In genomic region chr11:6703247-6704063, GRCh38 we compare ENCODE assay signal across 8 cellular contexts. TPM values are rescaled to one million over a fixed set of nuclear protein-coding genes. Genes with fewer than 3 reads are reported as not detected.
DNase-seq lines count a peak whose midpoint lies in the region; ATAC-seq, FAIRE-seq and TF ChIP-seq lines count a peak whose summit lies in the region.

No MANE protein-coding gene starts in this region.

- H3K27me3 Mint-ChIP-seq in activated CD8-positive, alpha-beta memory T cell treated with anti-CD3 and anti-CD28 coated beads, Interleukin-2, amount 10 ng/mL, durations not matched to agents 7 days and 5 days: no peaks in the 10 kb centered on the region

- no peak overlapping the region for H2BK12ac ChIP-seq in H1 (ENCODE audit: low read depth, low read length)

- no peak overlapping the region for H3K4me3 ChIP-seq in LNCaP clone FGC (ENCODE audit: low read depth, low read length)
- H3K4me3 ChIP-seq in H1 (ENCODE audit: extremely low read depth in 1 of 4, insufficient read depth in 2 of 4, low read depth in 3 of 4, low read length in 4 of 4): no peak overlapping the region
- no peak overlapping the region for H3K4me3 ChIP-seq in uterus

- no peaks in the 10 kb centered on the region for H3K79me2 ChIP-seq in H1 (ENCODE audit: control insufficient read depth in 1 of 2, insufficient read depth in 2 of 2, low read length in 2 of 2)

- H2BK15ac ChIP-seq in H1 (ENCODE audit: low read length): no peak overlapping the region

- no peak overlapping the region for H3K4me2 ChIP-seq in H1 (ENCODE audit: insufficient read depth in 1 of 2, low read depth in 2 of 2, low read length in 2 of 2)

- peaks cover 0 to 2% (median 0%) of the 10 kb centered on the region in 4 experiments; a peak in 1 of 7 replicates for H3K27me3 ChIP-seq in H1 (replicated peaks in 1 of 4; ENCODE audit: control insufficient read depth in 3 of 4, extremely low read depth in 1 of 4, insufficient read depth in 3 of 4, low read length in 3 of 4)
- H3K27me3 ChIP-seq in uterus: no peaks in the 10 kb centered on the region

- no peak overlapping the region for H3K56ac ChIP-seq in H1 (replicated peaks; ENCODE audit: insufficient read length, low read depth, low read length)

- no peak overlapping the region for H4K91ac ChIP-seq in H1 (replicated peaks; ENCODE audit: insufficient read length, low read length)

- H3K9me3 ChIP-seq in H1 (ENCODE audit: insufficient read depth in 2 of 2, low read depth in 1 of 2, low read length in 1 of 2): no peaks in the 10 kb centered on the region
- no peaks in the 10 kb centered on the region for H3K9me3 ChIP-seq in uterus

- H3K36me3 Mint-ChIP-seq in activated CD8-positive, alpha-beta memory T cell treated with anti-CD3 and anti-CD28 coated beads, Interleukin-2, amount 10 ng/mL, durations not matched to agents 7 days and 5 days: peaks cover 9% of the 10 kb centered on the region

- no peak overlapping the region for H3K23ac ChIP-seq in H1 (ENCODE audit: insufficient read length)

- intact Hi-C loops in uterus (cut with DNase I; ENCODE audit: low total_unique reads): no loop called here

- H3K27ac Mint-ChIP-seq in activated CD8-positive, alpha-beta memory T cell treated with anti-CD3 and anti-CD28 coated beads, Interleukin-2, amount 10 ng/mL, durations not matched to agents 7 days and 5 days: peak overlapping the region; percentile 18

- H3K4me1 Mint-ChIP-seq in activated CD8-positive, alpha-beta memory T cell treated with anti-CD3 and anti-CD28 coated beads, Interleukin-2, amount 10 ng/mL, durations not matched to agents 7 days and 5 days: peaks cover 2% of the 10 kb centered on the region

- H2AFZ ChIP-seq in H1 (ENCODE audit: low read length): 0 out of 2 replicates have a peak overlapping the region, but pooled peaks have one; percentile 51

- H3K23me2 ChIP-seq in H1 (ENCODE audit: low read depth, low read length): no peaks in the 10 kb centered on the region

- H2AK5ac ChIP-seq in H1 (ENCODE audit: low read depth, low read length): no peak overlapping the region

- H3K4me3 Mint-ChIP-seq in activated CD8-positive, alpha-beta memory T cell treated with anti-CD3 and anti-CD28 coated beads, Interleukin-2, amount 10 ng/mL, durations not matched to agents 7 days and 5 days: no peak overlapping the region

- CTCF ChIA-PET in activated CD8-positive, alpha-beta memory T cell treated with anti-CD3 and anti-CD28 coated beads, Interleukin-2, amount 10 ng/mL, durations not matched to agents 7 days and 5 days (lab: Charles Lee): interaction anchor here (0.5 to 5.9 kb wide), 4 partner anchors 20 to 172 kb away, joined by 3 to 23 read pairs (median 6); partner anchors contain the start of gene MRPL17
- CTCF ChIA-PET in H1 (lab: Charles Lee; ENCODE audit: partially characterized antibody): interaction anchor here (0.7 to 4.4 kb wide), 7 partner anchors 12 to 172 kb away, joined by 3 to 35 read pairs (median 4); no protein-coding TSS in a partner anchor

- peak; percentile 92 for FAIRE-seq in H1 (lab: Jason Lieb, UNC)

- no peak for TF ChIP-seq EP300 in H1 (IDR thresholded peaks at IDR 0.05; ENCODE audit: borderline replicate concordance in 1 of 2, low read depth in 2 of 2, low read length in 2 of 2)

- H3K9ac ChIP-seq in H1 (replicated peaks in 1 of 4; ENCODE audit: extremely low read depth in 1 of 4, low read depth in 3 of 4, low read length in 3 of 4): no peak overlapping the region

- no peak overlapping the region for H4K5ac ChIP-seq in H1 (ENCODE audit: insufficient read length, low read depth, low read length)

- H3K36me3 ChIP-seq in H1 (ENCODE audit: control insufficient read depth in 2 of 4, insufficient read depth in 4 of 4, low read length in 3 of 4) (no peaks in the 10 kb centered on the region), uterus (no peaks in the 10 kb centered on the region)

- H2BK20ac ChIP-seq in H1 (ENCODE audit: low read length): no peak overlapping the region

- H3K14ac ChIP-seq in H1 (ENCODE audit: insufficient read length): no peak overlapping the region

- no peaks in the 10 kb centered on the region for H3K79me1 ChIP-seq in H1 (ENCODE audit: low read depth, low read length)

- peak; percentile 67 to 77 for TF ChIP-seq RAD21 in H1 (IDR thresholded peaks at IDR 0.05 in 1 of 2, conservative IDR thresholded peaks at IDR 0.05 in 1 of 2; ENCODE audit: low read depth in 2 of 2, low read length in 2 of 2)

- no peak overlapping the region for H4K8ac ChIP-seq in H1 (ENCODE audit: extremely low read depth, insufficient read depth, low read length)

- no peak overlapping the region for H2BK120ac ChIP-seq in H1 (replicated peaks; ENCODE audit: low read depth, low read length)

- no peak overlapping the region for H3K18ac ChIP-seq in H1 (ENCODE audit: extremely low read depth, low read length)

- no peak overlapping the region for H3K4ac ChIP-seq in H1 (replicated peaks; ENCODE audit: insufficient read length, low read depth, low read length)

- no peak for DNase-seq in activated CD8-positive, alpha-beta memory T cell treated with anti-CD3 and anti-CD28 coated beads, Interleukin-2, amount 10 ng/mL, durations not matched to agents 7 days and 5 days
- DNase-seq in activated CD8-positive, alpha-beta memory T cell treated with anti-CD3 and anti-CD28 coated beads, Interleukin-2, amount 50 U/mL, for 48 hours: no peak
- peak; percentile 45 for DNase-seq in LNCaP clone FGC (ENCODE audit: low read depth)
- peak; percentile 94 for DNase-seq in SKM-1 (lab: John Stamatoyannopoulos, UW; ENCODE audit: unreplicated experiment)
- DNase-seq in H1 (ENCODE audit: low read depth in 1 of 2, low spot score in 2 of 2): no peak
- DNase-seq in lung microvascular endothelial cell (ENCODE audit: low read depth in 2 of 2): peak; percentile 69 to 84
- peak; percentile 27 to 35 for DNase-seq in uterus

- H2BK5ac ChIP-seq in H1 (ENCODE audit: low read depth, low read length): no peak overlapping the region

- no peaks in the 10 kb centered on the region for H3K9me3 Mint-ChIP-seq in activated CD8-positive, alpha-beta memory T cell treated with anti-CD3 and anti-CD28 coated beads, Interleukin-2, amount 10 ng/mL, durations not matched to agents 7 days and 5 days (ENCODE audit: low read depth)

- peak; percentile 36 for ATAC-seq in activated CD8-positive, alpha-beta memory T cell treated with anti-CD3 and anti-CD28 coated beads, Interleukin-2, amount 10 ng/mL, durations not matched to agents 7 days and 5 days
- ATAC-seq in GM18867 (IDR thresholded peaks at IDR 0.05; ENCODE audit: unreplicated experiment): no peak

- no peaks in the 10 kb centered on the region for H4K20me1 ChIP-seq in H1 (replicated peaks in 1 of 2; ENCODE audit: control insufficient read depth in 1 of 2, insufficient read depth in 2 of 2, low read length in 2 of 2)

- 75% methylated on average over 2 of the region's 2 CpGs; no CpG with 5 or more reads in 1 of the 2 experiments for WGBS in H1 (ENCODE audit: extremely low coverage in 1 of 2, insufficient coverage in 1 of 2, insufficient read length in 1 of 2, insufficient replicate concordance in 2 of 2, low coverage in 1 of 2, low lambda C conversion rate in 2 of 2, missing lambda C conversion rate in 1 of 2), 2 experiments

- TF ChIP-seq CTCF in LNCaP clone FGC (IDR thresholded peaks at IDR 0.05; ENCODE audit: control insufficient read depth, extremely low read depth, insufficient read depth) (peak; percentile 85), H1 (IDR thresholded peaks at IDR 0.05; ENCODE audit: control extremely low read depth in 1 of 3, insufficient read depth in 1 of 3, low read depth in 1 of 3, low read length in 3 of 3) (peak; percentile 50 to 82 (median 74)), uterus (IDR thresholded peaks at IDR 0.05) (peak in 3 of 4 experiments; percentile 42 to 47 (median 43))

- no peak for TF ChIP-seq POLR2A in H1 (IDR thresholded peaks at IDR 0.05; ENCODE audit: control extremely low read depth in 1 of 2, low read depth in 2 of 2, low read length in 2 of 2)
- TF ChIP-seq POLR2A in uterus (IDR thresholded peaks at IDR 0.05): no peak

- POLR2A ChIA-PET in H1 (lab: Charles Lee; ENCODE audit: partially characterized antibody): interaction anchor here (0.7 kb wide), 1 partner anchor 184 kb away, joined by 3 read pairs; no protein-coding TSS in a partner anchor

- H3K27ac ChIP-seq in H1 (ENCODE audit: low read depth, low read length) (no peak overlapping the region), uterus (no peak overlapping the region)

- H3K4me1 ChIP-seq in H1 (replicated peaks in 1 of 4; ENCODE audit: control insufficient read depth in 3 of 4, insufficient read depth in 4 of 4, low read length in 3 of 4): no peaks in the 10 kb centered on the region
- H3K4me1 ChIP-seq in uterus: no peaks in the 10 kb centered on the region

RNA-seq across cellular contexts. Expression of gene MRPL17, which starts 20.3 kb away (rescaled TPM):
- total RNA-seq in activated CD8-positive, alpha-beta memory T cell treated with anti-CD3 and anti-CD28 coated beads, Interleukin-2, amount 10 ng/mL, durations not matched to agents 7 days and 5 days: 10 to 100 TPM; 69.4 to 81.0 TPM
- total RNA-seq in H1 (2021; fragmentation: NEBNext Ultra II Directional; extraction: Animal tissue kit (Norgen Biotek cat#: 25700)): 70.5 and 71.7 TPM in 2 replicates
- polyA plus RNA-seq in H1 (2011; rRNA removed): 44.5 and 55.7 TPM in 2 replicates
- polyA plus RNA-seq in H1 (2011; cell fraction: cytosol; rRNA removed): 59.3 TPM
- 57.0 TPM for polyA plus RNA-seq in H1 (2011; cell fraction: nucleus; rRNA removed)
- 57.2 to 113 TPM (median 73.5 TPM) in 4 replicates for polyA plus RNA-seq in H1 (2012, experiment 1 of 2)
- polyA plus RNA-seq in H1 (2012, experiment 2 of 2): 50.5 TPM
- 67.5 TPM for polyA plus RNA-seq in H1 (2013, experiment 1 of 2)
- polyA plus RNA-seq in H1 (2013, experiment 2 of 2): 66.5 TPM
- 40.6 and 42.7 TPM in 2 replicates for polyA minus RNA-seq in H1 (2011; rRNA and poly(A)+ RNA removed)
- 56.7 TPM for polyA minus RNA-seq in H1 (2011; cell fraction: cytosol; rRNA and poly(A)+ RNA removed)
- 53.3 TPM for polyA minus RNA-seq in H1 (2011; cell fraction: nucleus; rRNA and poly(A)+ RNA removed)
- total RNA-seq in lung microvascular endothelial cell (44.7 and 47.4 TPM in 2 replicates), uterus (100 to 1,000 TPM in 1 of 4 donors, 10 to 100 TPM in 3; 30.6 to 452 (median 55.0) TPM)

RNA-seq across cellular contexts. Expression of gene DCHS1, which starts 47.8 kb away (rescaled TPM):
- total RNA-seq in activated CD8-positive, alpha-beta memory T cell treated with anti-CD3 and anti-CD28 coated beads, Interleukin-2, amount 10 ng/mL, durations not matched to agents 7 days and 5 days: under 1 TPM; 0.14 to 0.32 TPM
- 10.5 and 11.3 TPM in 2 replicates for total RNA-seq in H1 (2021; fragmentation: NEBNext Ultra II Directional; extraction: Animal tissue kit (Norgen Biotek cat#: 25700))
- 8.2 and 8.9 TPM in 2 replicates for polyA plus RNA-seq in H1 (2011; rRNA removed)
- polyA plus RNA-seq in H1 (2011; cell fraction: cytosol; rRNA removed): 3.2 TPM
- polyA plus RNA-seq in H1 (2011; cell fraction: nucleus; rRNA removed): 15.6 TPM
- polyA plus RNA-seq in H1 (2012, experiment 1 of 2): 3.9 to 8.0 TPM (median 7.0 TPM) in 4 replicates
- 5.8 TPM for polyA plus RNA-seq in H1 (2012, experiment 2 of 2)
- 7.3 TPM for polyA plus RNA-seq in H1 (2013, experiment 1 of 2)
- polyA plus RNA-seq in H1 (2013, experiment 2 of 2): 5.6 TPM
- 16.6 and 19.1 TPM in 2 replicates for polyA minus RNA-seq in H1 (2011; rRNA and poly(A)+ RNA removed)
- polyA minus RNA-seq in H1 (2011; cell fraction: cytosol; rRNA and poly(A)+ RNA removed): 9.2 TPM
- 13.0 TPM for polyA minus RNA-seq in H1 (2011; cell fraction: nucleus; rRNA and poly(A)+ RNA removed)
- total RNA-seq in lung microvascular endothelial cell: 28.3 and 46.2 TPM in 2 replicates
- 100 to 1,000 TPM in 1 of 4 donors, 10 to 100 TPM in 3; 26.8 to 125 (median 73.6) TPM for total RNA-seq in uterus

Comparison
In these comparisons a context has a peak if more than half of its experiments do, and no peak if none do; other contexts are left out.
1. DNase-seq: peak in LNCaP clone FGC (single experiment), SKM-1 (single experiment), lung microvascular endothelial cell (2 of 2) and uterus (2 of 2); none in activated CD8-positive, alpha-beta memory T cell treated with anti-CD3 and anti-CD28 coated beads, Interleukin-2, amount 10 ng/mL, durations not matched to agents 7 days and 5 days (single experiment), activated CD8-positive, alpha-beta memory T cell treated with anti-CD3 and anti-CD28 coated beads, Interleukin-2, amount 50 U/mL, for 48 hours (single experiment) and H1 (0 of 2).
2. Peak in every context shown above with its lines, with median percentiles within 50 percentile points of each other: CTCF ChIP-seq.